18 cellular contexts compared by ENCODE assay signal in genomic region chr20:56518126-56518525, GRCh38. TPM values are rescaled to one million over a fixed set of nuclear protein-coding genes. Genes with fewer than 3 reads are reported as not detected.
DNase-seq lines count a peak whose midpoint lies in the region; ATAC-seq and TF ChIP-seq lines count a peak whose summit lies in the region.
"Had no signal": no experiment of that assay in that cellular context is flagged by ENCODE, and none has a peak within 500 bp of the region (broad histone marks: within the 10 kb centered on the region; RNA-seq: fewer than 3 reads in every experiment).

No MANE protein-coding gene starts in this region.

- in situ Hi-C loops in IMR-90 (cut with MboI; ENCODE audit: low sequenced_read_pairs): no loop called here
- in situ Hi-C loops in HAP-1 (cut with MboI; ENCODE audit: low sequenced_read_pairs): no loop called here

- no peak overlapping the region for H3K14ac ChIP-seq in IMR-90 (replicated peaks; ENCODE audit: low read depth, low read length)

- no peak for TF ChIP-seq RAD21 in IMR-90 (IDR thresholded peaks at IDR 0.05; ENCODE audit: low read length)

- H3K4me3 Mint-ChIP-seq in nephron progenitor cell: no peak overlapping the region
- H3K4me3 Mint-ChIP-seq: CD4-positive, alpha-beta T cell; HFFc6 had no signal

- no peak overlapping the region for H2BK15ac ChIP-seq in IMR-90 (ENCODE audit: low read depth, low read length)

- H2BK120ac ChIP-seq in IMR-90 (ENCODE audit: low read depth, low read length): no peak overlapping the region

- peaks cover 4% of the 10 kb centered on the region; the same call in 1 of the 2 replicates for H4K20me1 ChIP-seq in IMR-90 (ENCODE audit: insufficient read depth, low read length)

- dilution Hi-C loops in IMR-90 (cut with HindIII; ENCODE audit: low sequenced_read_pairs, unreplicated experiment): no loop called here

- DNase-seq in IMR-90 (no peak), RWPE2 (ENCODE audit: low spot score) (peak; percentile 81), nephron progenitor cell (no peak), suprapubic skin (ENCODE audit: low spot score in 2 of 2) (peak; percentile 37 to 74), HAP-1 (ENCODE audit: low spot score in 2 of 2) (no peak)
- no peak for DNase-seq in activated CD4-positive, alpha-beta T cell treated with anti-CD3 and anti-CD28 coated beads, Interleukin-2, amount 50 U/mL, for 1 hour
- DNase-seq: AML-193; Caco-2; CD4-positive, alpha-beta T cell; GM23248; HFFc6; KBM-7 had no signal

- H3K9me3 Mint-ChIP-seq in nephron progenitor cell: peaks cover 47% of the 10 kb centered on the region

- intact Hi-C loops in IMR-90 (cut with micrococcal nuclease): no loop called here

- no peak overlapping the region for H3K4ac ChIP-seq in IMR-90 (ENCODE audit: low read depth, low read length)

- no peak overlapping the region for H2BK20ac ChIP-seq in IMR-90 (ENCODE audit: low read depth, low read length)

- TF ChIP-seq EP300 in suprapubic skin (IDR thresholded peaks at IDR 0.05): no peak

- H3K4me1 ChIP-seq in IMR-90 (ENCODE audit: control insufficient read depth, insufficient read depth, low read length): 0 out of 2 replicates have a peak, but pooled peaks cover 2% of the 10 kb centered on the region
- no peaks in the 10 kb centered on the region for H3K4me1 ChIP-seq in RWPE2 (ENCODE audit: insufficient read depth, poor library complexity, severe bottlenecking)
- H3K4me1 ChIP-seq in suprapubic skin: no peaks in the 10 kb centered on the region
- H3K4me1 ChIP-seq in HAP-1: no peaks in the 10 kb centered on the region
- H3K4me1 ChIP-seq: Caco-2 had no signal

- H3K4me2 ChIP-seq in IMR-90 (ENCODE audit: low read depth, low read length): no peak overlapping the region

- POLR2A ChIA-PET in IMR-90 (lab: Charles Lee; ENCODE audit: unreplicated experiment): no interaction called here

- H3K18ac ChIP-seq in IMR-90 (ENCODE audit: low read depth, low read length): no peak overlapping the region

- WGBS in IMR-90 (ENCODE audit: extremely low coverage in 2 of 2, insufficient read length in 1 of 2), 2 experiments: 94% methylated on average over 10 of the region's 14 CpGs; no CpG with 5 or more reads in 1 of the 2 experiments
- WGBS in suprapubic skin: 95% methylated on average over 14 of the region's 14 CpGs

- no peak overlapping the region for H4K91ac ChIP-seq in IMR-90 (ENCODE audit: insufficient read depth, low read depth, low read length)

- TF ChIP-seq CTCF in IMR-90 (conservative IDR thresholded peaks at IDR 0.05; ENCODE audit: low read depth, low read length): no peak
- no peak for TF ChIP-seq CTCF in RWPE2 (IDR thresholded peaks at IDR 0.05; ENCODE audit: poor library complexity, severe bottlenecking)
- no peak for TF ChIP-seq CTCF in nephron progenitor cell (IDR thresholded peaks at IDR 0.05)
- TF ChIP-seq CTCF in suprapubic skin (IDR thresholded peaks at IDR 0.05): no peak

- H3K27ac ChIP-seq in IMR-90 (ENCODE audit: insufficient read depth, low read length): no peak overlapping the region
- H3K27ac ChIP-seq in RWPE2 (ENCODE audit: poor library complexity, severe bottlenecking): no peak overlapping the region
- no peak overlapping the region for H3K27ac ChIP-seq in suprapubic skin
- H3K27ac ChIP-seq: C4-2B, GM23248 had no signal

- H3K9me3 ChIP-seq in IMR-90 (ENCODE audit: control insufficient read depth, insufficient read depth, low read length) (peaks cover 11% of the 10 kb centered on the region), RWPE2 (ENCODE audit: severe bottlenecking) (peaks cover 7% of the 10 kb centered on the region), suprapubic skin (peaks cover 16% of the 10 kb centered on the region), HAP-1 (no peaks in the 10 kb centered on the region)

- no peak overlapping the region for H2BK5ac ChIP-seq in IMR-90 (ENCODE audit: low read depth, low read length, poor library complexity, severe bottlenecking)

- H3K23ac ChIP-seq in IMR-90 (ENCODE audit: low read depth, low read length): no peak overlapping the region

- H2AFZ ChIP-seq in IMR-90 (replicated peaks; ENCODE audit: low read length, poor library complexity): no peak overlapping the region
- H2AFZ ChIP-seq: GM23248 had no signal

- H3K56ac ChIP-seq in IMR-90 (ENCODE audit: extremely low read depth, insufficient read depth, low read length): no peak overlapping the region

- H3K27me3 ChIP-seq in IMR-90 (ENCODE audit: control insufficient read depth, insufficient read depth, low read length) (no peaks in the 10 kb centered on the region), RWPE2 (ENCODE audit: insufficient read depth, poor library complexity, severe bottlenecking) (no peaks in the 10 kb centered on the region), suprapubic skin (no peaks in the 10 kb centered on the region), HAP-1 (ENCODE audit: low read depth) (no peaks in the 10 kb centered on the region)

- peaks cover 16% of the 10 kb centered on the region for H3K4me1 Mint-ChIP-seq in nephron progenitor cell

- H3K36me3 Mint-ChIP-seq in nephron progenitor cell (ENCODE audit: low read depth): peaks cover 72% of the 10 kb centered on the region

- BruUV-seq in IMR-90 (replicated peaks; lab: Mats Ljungman, UMichigan): TSS peak; percentile 91

- no peak overlapping the region for H2AK5ac ChIP-seq in IMR-90 (ENCODE audit: low read depth, low read length)

- no peaks in the 10 kb centered on the region; the same call in 1 of the 2 replicates for H3K9me1 ChIP-seq in IMR-90 (ENCODE audit: insufficient read depth, low read length)

- no peak overlapping the region for H2AK9ac ChIP-seq in IMR-90 (replicated peaks; ENCODE audit: low read depth, low read length, poor library complexity)

- no peak overlapping the region for H4K5ac ChIP-seq in IMR-90 (ENCODE audit: low read depth, low read length)

- H3K4me3 ChIP-seq in IMR-90 (ENCODE audit: insufficient read depth, low read depth, low read length) (no peak overlapping the region), RWPE2 (ENCODE audit: severe bottlenecking) (no peak overlapping the region), suprapubic skin (no peak overlapping the region), HAP-1 (no peak overlapping the region)
- H3K4me3 ChIP-seq: GM23248 had no signal

- no peak for ATAC-seq in IMR-90 (ENCODE audit: low read depth)
- no peak for ATAC-seq in RWPE2 (ENCODE audit: low read depth)
- ATAC-seq in GM19452 (IDR thresholded peaks at IDR 0.05; ENCODE audit: unreplicated experiment): no peak
- ATAC-seq: HCT116 had no signal

- H3K79me1 ChIP-seq in IMR-90 (ENCODE audit: low read depth in 1 of 2, low read length in 2 of 2): no peaks in the 10 kb centered on the region

- CTCF ChIA-PET in IMR-90 (lab: Yijun Ruan, JAX): no interaction called here

- H3K9ac ChIP-seq in IMR-90 (ENCODE audit: low read depth, low read length): no peak overlapping the region
- H3K9ac ChIP-seq: GM23248 had no signal

- H3K27me3 Mint-ChIP-seq in nephron progenitor cell (ENCODE audit: low read depth, poor library complexity): no peaks in the 10 kb centered on the region
- H3K27me3 Mint-ChIP-seq: CD4-positive, alpha-beta T cell; IgD-negative memory B cell had no signal

- TF ChIP-seq POLR2A in IMR-90 (IDR thresholded peaks at IDR 0.05; ENCODE audit: low read depth, low read length): no peak
- no peak for TF ChIP-seq POLR2A in suprapubic skin (IDR thresholded peaks at IDR 0.05)

- H3K36me3 ChIP-seq in IMR-90 (ENCODE audit: control insufficient read depth, insufficient read depth, low read length): peaks cover 48% of the 10 kb centered on the region
- peaks cover 62% of the 10 kb centered on the region for H3K36me3 ChIP-seq in RWPE2 (ENCODE audit: low read depth)
- H3K36me3 ChIP-seq in suprapubic skin: peaks cover 72% of the 10 kb centered on the region
- H3K36me3 ChIP-seq in HAP-1 (replicated peaks): peaks cover 24% of the 10 kb centered on the region

- H4K8ac ChIP-seq in IMR-90 (ENCODE audit: low read depth in 2 of 2, low read length in 2 of 2): no peak overlapping the region

- peak overlapping the region; percentile 32 for H3K27ac Mint-ChIP-seq in nephron progenitor cell
- H3K27ac Mint-ChIP-seq: HFFc6 had no signal

TF ChIP-seq in IMR-90, 13 proteins besides CTCF, POLR2A, EP300 and RAD21:
- TF ChIP-seq SMC3 (IDR thresholded peaks at IDR 0.05; ENCODE audit: low read depth, low read length): no peak
- TF ChIP-seq USF2 (IDR thresholded peaks at IDR 0.05; ENCODE audit: low read depth, low read length): no peak
- TF ChIP-seq RFX5 (IDR thresholded peaks at IDR 0.05; ENCODE audit: low read depth, low read length): no peak
- TF ChIP-seq CHD1 (IDR thresholded peaks at IDR 0.05; ENCODE audit: low read depth, low read length): no peak

RNA-seq across cellular contexts. Expression of gene FAM209A, which starts 6.4 kb away (rescaled TPM):
- 0.18 TPM in 1 of 2 replicates, not detected in the other for total RNA-seq in IMR-90 (2012; rRNA removed)
- 0.20 and 0.22 TPM in 2 replicates for polyA plus RNA-seq in IMR-90 (2012; rRNA removed)
- polyA plus RNA-seq in IMR-90 (2012; cell fraction: cytosol; rRNA removed): 0.07 TPM in 1 of 2 replicates, not detected in the other
- 0.91 and 0.95 TPM in 2 replicates for polyA plus RNA-seq in IMR-90 (2012; cell fraction: nucleus; rRNA removed; ENCODE audit: low replicate concordance)
- total RNA-seq in suprapubic skin: 1 to 10 TPM in 2 of 4 donors, not detected in 2; 1.8 to 2.1 TPM
- total RNA-seq: GM23248, HT1080 had no signal
- polyA plus RNA-seq: GM23248, IgD-negative memory B cell had no signal

RNA-seq across cellular contexts. Expression of gene FAM209B, which starts 14.9 kb away (rescaled TPM):
- total RNA-seq in IMR-90 (2012; rRNA removed): not detected in 2 replicates
- 0.24 and 0.32 TPM in 2 replicates for polyA plus RNA-seq in IMR-90 (2012; rRNA removed)
- polyA plus RNA-seq in IMR-90 (2012; cell fraction: cytosol; rRNA removed): not detected in 2 replicates
- 0.32 and 0.77 TPM in 2 replicates for polyA plus RNA-seq in IMR-90 (2012; cell fraction: nucleus; rRNA removed; ENCODE audit: low replicate concordance)
- total RNA-seq in suprapubic skin: 1 to 10 TPM in 1 of 4 donors, not detected in 3; 2.5 TPM
- total RNA-seq: Caco-2, GM23248, HT1080 had no signal
- polyA plus RNA-seq: BJ, GM23248 had no signal

RNA-seq across cellular contexts. Expression of gene RTF2, which starts 49.7 kb away (rescaled TPM):
- total RNA-seq in IMR-90 (2012; rRNA removed) (109 and 118 TPM in 2 replicates), suprapubic skin (10 to 100 TPM; 42.9 to 57.0 (median 47.0) TPM)
- polyA plus RNA-seq in IMR-90 (2012; rRNA removed): 98.4 and 102 TPM in 2 replicates
- 73.2 and 76.9 TPM in 2 replicates for polyA plus RNA-seq in IMR-90 (2012; cell fraction: cytosol; rRNA removed)
- polyA plus RNA-seq in IMR-90 (2012; cell fraction: nucleus; rRNA removed; ENCODE audit: low replicate concordance): 59.0 and 86.9 TPM in 2 replicates

Comparison
In these comparisons a context has a peak if more than half of its experiments do, and no peak if none do; other contexts are left out.
1. DNase-seq: peak in RWPE2 (single experiment) and suprapubic skin (2 of 2); none in IMR-90 (single experiment), nephron progenitor cell (single experiment), HAP-1 (0 of 2) and activated CD4-positive, alpha-beta T cell treated with anti-CD3 and anti-CD28 coated beads, Interleukin-2, amount 50 U/mL, for 1 hour (single experiment).